In the genomic region with DNA sequence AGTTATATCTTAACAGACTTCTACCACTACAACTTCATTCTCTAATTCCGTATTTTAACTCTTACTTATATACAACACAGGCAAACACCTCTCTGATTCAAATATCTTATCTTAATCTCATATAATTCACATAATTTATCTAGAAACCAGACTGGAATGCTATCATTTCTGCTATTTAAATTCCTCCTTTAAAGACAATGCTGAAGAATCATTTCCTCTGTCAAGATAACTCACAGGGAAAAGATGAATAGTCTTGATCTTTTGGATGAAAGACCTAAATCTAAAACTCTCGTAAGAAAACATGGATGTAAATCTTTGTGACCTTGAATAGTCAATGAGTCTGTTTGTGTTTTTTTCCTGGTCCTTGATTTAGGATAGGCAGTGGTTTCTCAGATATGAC, we compare ENCODE assay signal across 15 cellular contexts.
DNase-seq lines count a peak whose midpoint lies in the region; FAIRE-seq lines count a peak whose summit lies in the region.
"Had no signal": no experiment of that assay in that cellular context is flagged by ENCODE, and none has a peak within 500 bp of the region (broad histone marks: within the 10 kb centered on the region; RNA-seq: fewer than 3 reads in every experiment).

No MANE protein-coding gene starts in this region.

- peaks cover 29% of the 10 kb centered on the region for H4K20me1 ChIP-seq in BLaER1
- no peaks in the 10 kb centered on the region for H4K20me1 ChIP-seq in Karpas-422 (ENCODE audit: insufficient read depth, low read depth, low read length)

- no peak overlapping the region for H3K27ac ChIP-seq in BLaER1
- peak overlapping the region; percentile 48 for H3K27ac ChIP-seq in Karpas-422 (ENCODE audit: low read length)
- H3K27ac ChIP-seq in small intestine (ENCODE audit: low read depth in 1 of 2, low read length in 1 of 2) = no peak overlapping the region
- H3K27ac ChIP-seq: C4-2B, GM23248 had no signal

- H3K27me3 ChIP-seq in BLaER1 (no peaks in the 10 kb centered on the region), Karpas-422 (ENCODE audit: low read length) (no peaks in the 10 kb centered on the region), small intestine (ENCODE audit: control insufficient read depth in 2 of 2, insufficient read depth in 2 of 2, low read length in 2 of 2) (no peaks in the 10 kb centered on the region)

- H2AFZ ChIP-seq in Karpas-422 (ENCODE audit: low read length) = no peak overlapping the region
- H2AFZ ChIP-seq: GM23248 had no signal

- H3K9me2 ChIP-seq in Karpas-422 (replicated peaks; ENCODE audit: insufficient read depth, low read length) = no peaks in the 10 kb centered on the region

- 88 to 96% (median 92%) methylated on average over 2 of the region's 2 CpGs for WGBS in small intestine, 3 donors

- H3K4me3 ChIP-seq in BLaER1 = no peak overlapping the region
- no peak overlapping the region for H3K4me3 ChIP-seq in Karpas-422 (ENCODE audit: low read length)
- H3K4me3 ChIP-seq in small intestine (ENCODE audit: low read depth in 1 of 2, low read length in 2 of 2) = no peak overlapping the region
- H3K4me3 ChIP-seq: GM23248 had no signal

- H3K36me3 ChIP-seq in BLaER1 (no peaks in the 10 kb centered on the region), Karpas-422 (ENCODE audit: insufficient read depth, low read length) (no peaks in the 10 kb centered on the region), small intestine (ENCODE audit: control insufficient read depth in 2 of 2, insufficient read depth in 2 of 2, low read length in 2 of 2) (no peaks in the 10 kb centered on the region)

- no peaks in the 10 kb centered on the region for H3K9me3 ChIP-seq in BLaER1
- H3K9me3 ChIP-seq in Karpas-422 (ENCODE audit: low read length) = no peaks in the 10 kb centered on the region
- no peaks in the 10 kb centered on the region for H3K9me3 ChIP-seq in small intestine (ENCODE audit: control insufficient read depth, low read depth)

- H3K9ac ChIP-seq in BLaER1 = no peak overlapping the region
- no peak overlapping the region for H3K9ac ChIP-seq in Karpas-422 (ENCODE audit: low read length)
- H3K9ac ChIP-seq: GM23248 had no signal

- H3K79me2 ChIP-seq in Karpas-422 (ENCODE audit: low read length) = peaks cover 95% of the 10 kb centered on the region

- FAIRE-seq in islet of Langerhans (lab: Jason Lieb, UNC) (peak; percentile 30), small intestine (lab: Jason Lieb, UNC) (peak; percentile 5)
- FAIRE-seq: GM12892, GM18507 had no signal

- H3K4me2 ChIP-seq in BLaER1 = peak overlapping the region; percentile 2; the same call in 1 of the 2 replicates
- H3K4me2 ChIP-seq in Karpas-422 (ENCODE audit: low read depth, low read length, poor library complexity, severe bottlenecking) = peak overlapping the region; percentile 14

- DNase-seq in Karpas-422 = no peak
- no peak for DNase-seq in small intestine
- DNase-seq in COLO829 (ENCODE audit: low spot score) = no peak
- DNase-seq in effector CD4-positive, alpha-beta T cell = no peak
- DNase-seq: CD4-positive, alpha-beta T cell; DMS153; DMS79; GDM1; GM23248; HCEC 1CT had no signal

- H3K4me1 ChIP-seq in BLaER1 (peaks cover 20% of the 10 kb centered on the region; the same call in 1 of the 2 replicates), Karpas-422 (ENCODE audit: low read length) (peaks cover 82% of the 10 kb centered on the region), small intestine (ENCODE audit: control insufficient read depth in 2 of 2, insufficient read depth in 1 of 2, low read depth in 1 of 2, low read length in 1 of 2) (peaks cover 0 to 3% of the 10 kb centered on the region in 2 donors)
